Comparison of ENCODE assay signal across 15 cellular contexts in genomic region chr7:111333010-111333409, GRCh38.
DNase-seq lines count a peak whose midpoint lies in the region; FAIRE-seq and TF ChIP-seq lines count a peak whose summit lies in the region.
"Had no signal": no experiment of that assay in that cellular context is flagged by ENCODE, and none has a peak within 500 bp of the region (broad histone marks: within the 10 kb centered on the region; RNA-seq: fewer than 3 reads in every experiment).

No MANE protein-coding gene starts in this region.

- intact Hi-C loops in mammary epithelial cell (cut with micrococcal nuclease) = no loop called here

- H2AFZ ChIP-seq in mammary epithelial cell (ENCODE audit: low read depth, low read length) (no peak overlapping the region), keratinocyte (ENCODE audit: control insufficient read depth, low read length) (no peak overlapping the region)

- FAIRE-seq in keratinocyte (lab: Jason Lieb, UNC) = peak; percentile 57

- H3K27me3 ChIP-seq in mammary epithelial cell (ENCODE audit: insufficient read depth, low read length) = no peaks in the 10 kb centered on the region
- H3K27me3 ChIP-seq in keratinocyte (ENCODE audit: control insufficient read depth, extremely low read depth, insufficient read depth, low read length) = no peaks in the 10 kb centered on the region
- H3K27me3 ChIP-seq: BE2C had no signal

- H4K20me1 ChIP-seq in mammary epithelial cell (ENCODE audit: insufficient read depth, low read length) = peaks cover 2% of the 10 kb centered on the region
- no peaks in the 10 kb centered on the region for H4K20me1 ChIP-seq in keratinocyte (ENCODE audit: control insufficient read depth, extremely low read depth, insufficient read depth, low read length)

- dilution Hi-C loops in mammary epithelial cell (cut with HindIII; ENCODE audit: low sequenced_read_pairs) = no loop called here
- dilution Hi-C loops in keratinocyte (cut with MboI; ENCODE audit: extremely low pct_ligation_motif_present, low sequenced_read_pairs) = no loop called here

- CTCF ChIA-PET in mammary epithelial cell (lab: Charles Lee; ENCODE audit: low non-redundant PET) = no interaction called here

- H3K9me3 ChIP-seq in mammary epithelial cell (replicated peaks; ENCODE audit: insufficient read depth, low read length) (no peaks in the 10 kb centered on the region), keratinocyte (ENCODE audit: control insufficient read depth, low read depth, low read length) (no peaks in the 10 kb centered on the region)
- H3K9me3 ChIP-seq: BE2C, HAP-1 had no signal

- no peak overlapping the region for H3K9ac ChIP-seq in mammary epithelial cell (ENCODE audit: insufficient read depth, low read length)
- H3K9ac ChIP-seq in keratinocyte (ENCODE audit: control insufficient read depth, extremely low read depth, insufficient read depth, low read length) = no peak overlapping the region

- H3K4me3 ChIP-seq in mammary epithelial cell (replicated peaks in 1 of 3; ENCODE audit: insufficient read depth in 1 of 3, low read depth in 2 of 3, low read length in 3 of 3) (no peak overlapping the region), keratinocyte (ENCODE audit: control insufficient read depth in 2 of 3, extremely low read depth in 1 of 3, insufficient read depth in 2 of 3, low read depth in 1 of 3, low read length in 3 of 3) (no peak overlapping the region)
- H3K4me3 ChIP-seq: HAP-1 had no signal

- in situ Hi-C loops in mammary epithelial cell (cut with MboI; ENCODE audit: low sequenced_read_pairs in 2 of 2) = loop anchor here in 1 of 2 donors (10.0 kb wide), 1 partner anchor 402 kb away; no protein-coding TSS in a partner anchor

- BruUV-seq in mammary epithelial cell (replicated peaks; lab: Mats Ljungman, UMichigan) = no TSS peak

- H3K79me2 ChIP-seq in mammary epithelial cell (ENCODE audit: insufficient read depth, low read length) (no peaks in the 10 kb centered on the region), keratinocyte (ENCODE audit: control insufficient read depth, insufficient read depth, low read length) (no peaks in the 10 kb centered on the region)

- no peaks in the 10 kb centered on the region for H3K9me1 ChIP-seq in keratinocyte (ENCODE audit: control insufficient read depth, extremely low read depth, insufficient read depth, low read length)

- no peak overlapping the region for H3K27ac ChIP-seq in mammary epithelial cell (ENCODE audit: insufficient read depth, low read depth, low read length)
- no peak overlapping the region for H3K27ac ChIP-seq in keratinocyte (ENCODE audit: control insufficient read depth, insufficient read depth, low read length)

- no peak overlapping the region for H3K4me2 ChIP-seq in mammary epithelial cell (ENCODE audit: insufficient read depth, low read depth, low read length)
- peak overlapping the region; percentile 3 for H3K4me2 ChIP-seq in keratinocyte (ENCODE audit: control insufficient read depth, extremely low read depth, insufficient read depth, low read depth, low read length)

- TF ChIP-seq CTCF in mammary epithelial cell (conservative IDR thresholded peaks at IDR 0.05 in 1 of 2, IDR thresholded peaks at IDR 0.05 in 1 of 2; ENCODE audit: extremely low read depth in 1 of 2, insufficient read depth in 1 of 2, low read depth in 1 of 2, low read length in 2 of 2) = no peak
- no peak for TF ChIP-seq CTCF in keratinocyte (optimal IDR thresholded peaks at IDR 0.05 in 1 of 3, IDR thresholded peaks at IDR 0.05 in 1 of 3, conservative IDR thresholded peaks at IDR 0.05 in 1 of 3; ENCODE audit: extremely low read depth in 1 of 3, insufficient read depth in 2 of 3, low read length in 3 of 3)

- H3K4me1 ChIP-seq in mammary epithelial cell (ENCODE audit: insufficient read depth, low read length) = peaks cover 6% of the 10 kb centered on the region
- H3K4me1 ChIP-seq in keratinocyte (ENCODE audit: control insufficient read depth, extremely low read depth, insufficient read depth, low read length) = peaks cover 7% of the 10 kb centered on the region
- H3K4me1 ChIP-seq: HAP-1 had no signal

- WGBS in mammary epithelial cell (ENCODE audit: low coverage, missing lambda C conversion rate) = 33% methylated on average over 1 of the region's 1 CpG

- no peaks in the 10 kb centered on the region for H3K36me3 ChIP-seq in mammary epithelial cell (ENCODE audit: insufficient read depth, low read length)
- no peaks in the 10 kb centered on the region for H3K36me3 ChIP-seq in keratinocyte (ENCODE audit: control insufficient read depth in 2 of 2, extremely low read depth in 1 of 2, insufficient read depth in 2 of 2, low read length in 2 of 2)
- H3K36me3 ChIP-seq: BE2C, HAP-1 had no signal

- DNase-seq in NCI-H146 (lab: John Stamatoyannopoulos, UW) (peak; percentile 11), NCI-H146 treated with DMSO at 0.1 percent for 48 hours (lab: John Stamatoyannopoulos, UW; ENCODE audit: unreplicated experiment) (no peak), DMS53 (lab: John Stamatoyannopoulos, UW) (peak; percentile 59), mammary epithelial cell (peak; percentile 40), keratinocyte (ENCODE audit: low read depth, low spot score) (no peak), C1 segment of cervical spinal cord (lab: John Stamatoyannopoulos, UW) (no peak)
- no peak for DNase-seq in activated CD4-positive, alpha-beta T cell treated with anti-CD3 and anti-CD28 coated beads, Interleukin-2, amount 50 U/mL, for 4 hours
- DNase-seq: BE2C; CD8-positive, alpha-beta T cell; COR-L47; DMS79 treated with DMSO at 0.1 percent for 48 hours; EL; GOT3; KG1 had no signal

Comparison
In these comparisons a context has a peak if more than half of its experiments do, and no peak if none do; other contexts are left out.
1. DNase-seq: peak in NCI-H146 (single experiment), DMS53 (single experiment) and mammary epithelial cell (single experiment); none in NCI-H146 treated with DMSO at 0.1 percent for 48 hours (single experiment), keratinocyte (single experiment), activated CD4-positive, alpha-beta T cell treated with anti-CD3 and anti-CD28 coated beads, Interleukin-2, amount 50 U/mL, for 4 hours (0 of 2) and C1 segment of cervical spinal cord (0 of 14).